Comparison of ENCODE assay signal across 19 cellular contexts in the genomic region with DNA sequence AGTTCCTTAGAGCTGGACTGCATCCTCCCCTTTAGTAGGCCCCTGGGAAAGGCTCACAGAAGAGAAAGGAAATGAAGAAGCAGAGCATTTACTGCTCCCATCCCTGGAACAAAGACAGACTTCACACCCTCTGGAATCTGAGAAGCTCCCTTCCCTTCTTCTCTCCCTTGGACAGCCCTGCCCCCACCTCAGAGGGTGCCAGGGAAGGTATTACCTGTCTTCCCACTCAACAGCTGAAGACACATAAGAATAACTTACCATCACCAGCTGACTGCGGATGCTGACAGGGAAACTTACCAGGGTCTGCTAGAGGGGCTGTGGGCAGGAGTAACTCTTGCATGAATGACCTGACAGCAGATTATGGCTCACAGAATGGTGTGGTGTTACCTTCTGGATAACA. TPM values are rescaled to one million over a fixed set of nuclear protein-coding genes. Genes with fewer than 3 reads are reported as not detected.
DNase-seq lines count a peak whose midpoint lies in the region; ATAC-seq and TF ChIP-seq lines count a peak whose summit lies in the region.
"Had no signal": no experiment of that assay in that cellular context is flagged by ENCODE, and none has a peak within 500 bp of the region (broad histone marks: within the 10 kb centered on the region; RNA-seq: fewer than 3 reads in every experiment).

No MANE protein-coding gene starts in this region.

- H3K36me3 Mint-ChIP-seq in neural progenitor cell (no peaks in the 10 kb centered on the region), WTC11 (peaks cover 12% of the 10 kb centered on the region)

- peaks cover 7% of the 10 kb centered on the region for H3K9me3 Mint-ChIP-seq in neural progenitor cell
- H3K9me3 Mint-ChIP-seq in WTC11, result peaks cover 16% of the 10 kb centered on the region

- H3K9me3 ChIP-seq in WERI-Rb-1 (ENCODE audit: severe bottlenecking) (peaks cover 12% of the 10 kb centered on the region), neural progenitor cell (ENCODE audit: low read depth) (no peaks in the 10 kb centered on the region), gastrocnemius medialis (no peaks in the 10 kb centered on the region)

- no peaks in the 10 kb centered on the region for H3K79me2 ChIP-seq in mesendoderm (ENCODE audit: control insufficient read depth, insufficient read depth, low read length)
- H3K79me2 ChIP-seq in neural progenitor cell (ENCODE audit: low read depth), result no peaks in the 10 kb centered on the region

- TF ChIP-seq POLR2A in gastrocnemius medialis (IDR thresholded peaks at IDR 0.05), result no peak

- H2BK120ac ChIP-seq in mesendoderm (ENCODE audit: low read depth, low read length), result no peak overlapping the region

- no peak overlapping the region for H4K5ac ChIP-seq in mesendoderm (ENCODE audit: low read length)

- no peak overlapping the region for H2AK5ac ChIP-seq in mesendoderm (ENCODE audit: low read length)

- CTCF ChIA-PET in WTC11 (lab: Charles Lee), result interaction anchor here (1.3 to 2.4 kb wide), 3 partner anchors 32 to 156 kb away, joined by 3 to 9 read pairs (median 5); no protein-coding TSS in a partner anchor

- H3K36me3 ChIP-seq in WERI-Rb-1, result no peaks in the 10 kb centered on the region
- no peaks in the 10 kb centered on the region for H3K36me3 ChIP-seq in mesendoderm (ENCODE audit: control insufficient read depth, insufficient read depth, low read length)
- no peaks in the 10 kb centered on the region for H3K36me3 ChIP-seq in neural progenitor cell
- H3K36me3 ChIP-seq in gastrocnemius medialis, result no peaks in the 10 kb centered on the region

- POLR2A ChIA-PET in WTC11 (lab: Charles Lee), result no interaction called here

- H3K27ac Mint-ChIP-seq in neural progenitor cell, result no peak overlapping the region
- no peak overlapping the region for H3K27ac Mint-ChIP-seq in WTC11
- H3K27ac Mint-ChIP-seq: CD4-positive, alpha-beta memory T cell; GM23338; H9 had no signal

- H3K18ac ChIP-seq in mesendoderm (ENCODE audit: low read length), result no peak overlapping the region

- no peak overlapping the region for H2BK5ac ChIP-seq in mesendoderm (ENCODE audit: low read length)

- H4K8ac ChIP-seq in mesendoderm (ENCODE audit: low read depth, low read length), result no peak overlapping the region

- H3K4me3 ChIP-seq in WERI-Rb-1 (ENCODE audit: low read depth, low read length) (no peak overlapping the region), mesendoderm (ENCODE audit: low read length) (no peak overlapping the region), neural progenitor cell (no peak overlapping the region), gastrocnemius medialis (no peak overlapping the region)
- H3K4me3 ChIP-seq: GM12878, GM23338 had no signal

- no CpG with 5 or more reads among the region's 1 CpG for WGBS in mesendoderm (ENCODE audit: extremely low coverage, insufficient coverage, low lambda C conversion rate)

- H3K9ac ChIP-seq in mesendoderm (ENCODE audit: low read length) (no peak overlapping the region), neural progenitor cell (no peak overlapping the region)

- ATAC-seq in WTC11 (no peak), gastrocnemius medialis (no peak)
- ATAC-seq: GM12878, GM23338, HCT116 had no signal

- H2AFZ ChIP-seq in neural progenitor cell (replicated peaks), result no peak overlapping the region
- H2AFZ ChIP-seq: GM23338 had no signal

- H3K4me1 Mint-ChIP-seq in neural progenitor cell (peaks cover 20% of the 10 kb centered on the region), WTC11 (peaks cover 8% of the 10 kb centered on the region)
- H3K4me1 Mint-ChIP-seq: CD4-positive, alpha-beta memory T cell; GM23338 had no signal

- H3K4me3 Mint-ChIP-seq in neural progenitor cell, result no peak overlapping the region
- H3K4me3 Mint-ChIP-seq in WTC11, result no peak overlapping the region
- H3K4me3 Mint-ChIP-seq: CD4-positive, alpha-beta memory T cell; GM23338; H9 had no signal

- H3K23ac ChIP-seq in mesendoderm (ENCODE audit: low read length), result no peak overlapping the region

- in situ Hi-C loops in gastrocnemius medialis (cut with MboI; ENCODE audit: low sequenced_read_pairs in 4 of 4), result no loop called here

- no peak overlapping the region for H3K56ac ChIP-seq in mesendoderm (ENCODE audit: low read length)

- no peak overlapping the region for H3K4me2 ChIP-seq in mesendoderm (ENCODE audit: low read length)
- H3K4me2 ChIP-seq in neural progenitor cell, result peak overlapping the region; percentile 49
- H3K4me2 ChIP-seq: GM23338 had no signal

- TF ChIP-seq CTCF in WERI-Rb-1 (IDR thresholded peaks at IDR 0.05; ENCODE audit: low read depth, low read length) (no peak), neural progenitor cell (IDR thresholded peaks at IDR 0.05) (no peak), WTC11 (IDR thresholded peaks at IDR 0.05) (no peak), gastrocnemius medialis (IDR thresholded peaks at IDR 0.05 in 4 of 5, conservative IDR thresholded peaks at IDR 0.05 in 1 of 5) (no peak)

- intact Hi-C loops in gastrocnemius medialis (cut with DNase I; ENCODE audit: low total_unique reads), result no loop called here

- no peak overlapping the region for H3K4ac ChIP-seq in mesendoderm (ENCODE audit: low read depth, low read length)

- H2BK15ac ChIP-seq in mesendoderm (replicated peaks; ENCODE audit: low read depth), result no peak overlapping the region

- no peaks in the 10 kb centered on the region for H3K79me1 ChIP-seq in mesendoderm (ENCODE audit: low read length)

- H4K20me1 ChIP-seq in neural progenitor cell (ENCODE audit: low read depth), result no peaks in the 10 kb centered on the region

- peaks cover 9% of the 10 kb centered on the region for H3F3A ChIP-seq in neural progenitor cell (ENCODE audit: low read depth)

- peaks cover 6% of the 10 kb centered on the region for H3K27me3 Mint-ChIP-seq in neural progenitor cell (ENCODE audit: insufficient read depth, low read depth)
- peaks cover 6% of the 10 kb centered on the region; the same call in 1 of the 2 replicates for H3K27me3 Mint-ChIP-seq in WTC11 (ENCODE audit: low read depth)
- H3K27me3 Mint-ChIP-seq: CD4-positive, alpha-beta memory T cell had no signal

- H3K27me3 ChIP-seq in WERI-Rb-1 (ENCODE audit: insufficient read depth, low read depth, severe bottlenecking) (no peaks in the 10 kb centered on the region), mesendoderm (ENCODE audit: insufficient read depth, low read length, poor library complexity) (no peaks in the 10 kb centered on the region), neural progenitor cell (no peaks in the 10 kb centered on the region), gastrocnemius medialis (no peaks in the 10 kb centered on the region)

- peak; percentile 19 for DNase-seq in WERI-Rb-1
- DNase-seq in mesendoderm, result peak; percentile 39
- no peak for DNase-seq in neural progenitor cell (ENCODE audit: low spot score)
- no peak for DNase-seq in hepatic stellate cell (ENCODE audit: low spot score)
- no peak for DNase-seq in WTC11 (ENCODE audit: low spot score)
- DNase-seq in gastrocnemius medialis, result no peak
- no peak for DNase-seq in activated CD4-positive, alpha-beta T cell treated with anti-CD3 and anti-CD28 coated beads for 4 hours
- DNase-seq: C1 segment of cervical spinal cord; CD4-positive, alpha-beta memory T cell; COR-L47; DMS 273 treated with DMSO at 0.1 percent for 48 hours; DMS79; EL; GDM1; H9 had no signal

- peaks cover 2% of the 10 kb centered on the region for H3K4me1 ChIP-seq in mesendoderm (ENCODE audit: control insufficient read depth, low read depth, low read length)
- peaks cover 11% of the 10 kb centered on the region for H3K4me1 ChIP-seq in neural progenitor cell
- H3K4me1 ChIP-seq in gastrocnemius medialis, result no peaks in the 10 kb centered on the region

- peak overlapping the region; percentile 43 for H3K27ac ChIP-seq in WERI-Rb-1
- H3K27ac ChIP-seq in mesendoderm (ENCODE audit: low read depth, low read length), result no peak overlapping the region
- H3K27ac ChIP-seq in neural progenitor cell, result no peak overlapping the region
- no peak overlapping the region for H3K27ac ChIP-seq in gastrocnemius medialis

TF ChIP-seq in WTC11, 78 proteins besides CTCF, POLR2A, EP300 and RAD21 (continues in another document):
- TF ChIP-seq ATF6 (CRISPR knock-in tag; IDR thresholded peaks at IDR 0.05), result no peak

RNA-seq across cellular contexts. Expression of gene FAAH, which starts 14.1 kb away (rescaled TPM):
- 3.3 TPM for polyA plus RNA-seq in mesendoderm (2013, experiment 1 of 2)
- 3.3 TPM for polyA plus RNA-seq in mesendoderm (2013, experiment 2 of 2)
- total RNA-seq in neural progenitor cell (ENCODE audit: low replicate concordance) (13.9 and 40.4 TPM in 2 replicates), WTC11 (2021) (26.4 to 38.6 TPM (median 28.1 TPM) in 3 replicates), gastrocnemius medialis (10 to 100 TPM in 1 of 4 donors, 1 to 10 TPM in 3; 5.2 to 15.6 (median 7.3) TPM)
- total RNA-seq: A172 had no signal

RNA-seq across cellular contexts. Expression of gene NSUN4, which starts 39.4 kb away (rescaled TPM):
- 15.9 TPM for polyA plus RNA-seq in mesendoderm (2013, experiment 1 of 2)
- 16.9 TPM for polyA plus RNA-seq in mesendoderm (2013, experiment 2 of 2)
- 12.4 and 17.0 TPM in 2 replicates for total RNA-seq in neural progenitor cell (ENCODE audit: low replicate concordance)
- total RNA-seq in WTC11 (2021), result 19.5 to 22.6 TPM (median 21.0 TPM) in 3 replicates
- 10 to 100 TPM; 15.5 to 22.5 (median 20.8) TPM for total RNA-seq in gastrocnemius medialis

Comparison
In these comparisons a context has a peak if more than half of its experiments do, and no peak if none do; other contexts are left out.
1. DNase-seq: peak in WERI-Rb-1 (single experiment) and mesendoderm (single experiment); none in neural progenitor cell (single experiment), hepatic stellate cell (single experiment), WTC11 (single experiment), gastrocnemius medialis (0 of 2) and activated CD4-positive, alpha-beta T cell treated with anti-CD3 and anti-CD28 coated beads for 4 hours (0 of 2).